10 cellular contexts compared by ENCODE assay signal in the genomic region with DNA sequence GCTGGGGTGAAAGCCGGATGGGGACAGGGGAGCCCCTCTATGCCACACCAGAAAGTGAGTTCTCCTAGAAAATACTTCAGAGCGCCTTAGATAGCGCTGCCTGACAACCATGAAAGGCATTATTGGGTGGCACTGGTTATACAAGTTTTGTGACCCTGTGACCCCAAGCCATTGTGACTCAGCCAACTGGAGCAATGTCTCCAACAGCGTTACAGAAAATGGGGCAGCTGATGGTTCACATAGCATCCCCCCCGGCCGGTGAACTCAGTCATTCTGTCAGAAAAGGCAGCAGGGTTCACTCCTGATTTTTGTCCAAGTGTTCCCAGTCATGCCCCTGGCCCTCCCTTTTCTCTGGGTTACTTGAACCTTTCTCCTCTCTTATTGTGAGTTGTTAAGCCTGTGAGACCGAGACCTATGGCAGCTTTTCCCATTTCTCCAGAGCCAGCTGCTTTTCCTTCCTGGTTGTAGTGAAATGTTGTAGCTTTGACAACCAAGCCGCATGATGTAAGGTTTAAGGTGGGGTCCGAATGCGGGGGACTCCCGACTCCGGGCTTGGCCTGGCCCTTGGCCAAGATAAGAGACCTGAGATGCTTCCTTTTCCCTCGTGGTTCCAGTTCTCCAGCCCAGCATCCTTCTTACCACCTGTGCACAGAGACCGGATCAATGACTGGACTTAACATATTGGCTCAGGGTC. TPM values are rescaled to one million over a fixed set of nuclear protein-coding genes. Genes with fewer than 3 reads are reported as not detected.
DNase-seq lines count a peak whose midpoint lies in the region; ATAC-seq and TF ChIP-seq lines count a peak whose summit lies in the region.
"Had no signal": no experiment of that assay in that cellular context is flagged by ENCODE, and none has a peak within 500 bp of the region (broad histone marks: within the 10 kb centered on the region; RNA-seq: fewer than 3 reads in every experiment).

No MANE protein-coding gene starts in this region.

- no peaks in the 10 kb centered on the region for H3K9me3 Mint-ChIP-seq in activated naive CD4-positive, alpha-beta T cell treated with anti-CD3 and anti-CD28 coated beads, Interleukin-2, amount 50 U/mL, for 24 hours
- H3K9me3 Mint-ChIP-seq in activated naive CD4-positive, alpha-beta T cell treated with anti-CD3 and anti-CD28 coated beads for 36 hours = no peaks in the 10 kb centered on the region
- no peaks in the 10 kb centered on the region for H3K9me3 Mint-ChIP-seq in neural crest cell
- H3K9me3 Mint-ChIP-seq: natural killer cell had no signal

- H3K4me3 ChIP-seq in epithelial cell of esophagus (ENCODE audit: low read length) = no peak overlapping the region
- H3K4me3 ChIP-seq in urinary bladder (ENCODE audit: low read depth, low read length) = no peak overlapping the region

- peaks cover 6% of the 10 kb centered on the region for H3K4me1 Mint-ChIP-seq in activated naive CD4-positive, alpha-beta T cell treated with anti-CD3 and anti-CD28 coated beads, Interleukin-2, amount 50 U/mL, for 24 hours
- H3K4me1 Mint-ChIP-seq in activated naive CD4-positive, alpha-beta T cell treated with anti-CD3 and anti-CD28 coated beads for 36 hours (ENCODE audit: low read depth) = peaks cover 7% of the 10 kb centered on the region
- peaks cover 27% of the 10 kb centered on the region for H3K4me1 Mint-ChIP-seq in neural crest cell
- H3K4me1 Mint-ChIP-seq: natural killer cell had no signal

- ATAC-seq in GM18498 (IDR thresholded peaks at IDR 0.05; ENCODE audit: unreplicated experiment) = no peak
- no peak for ATAC-seq in GM19328 (IDR thresholded peaks at IDR 0.05; ENCODE audit: unreplicated experiment)
- no peak for ATAC-seq in HG03175 (IDR thresholded peaks at IDR 0.05; ENCODE audit: unreplicated experiment)

- H3K27ac ChIP-seq in urinary bladder (ENCODE audit: low read depth) = peak overlapping the region; percentile 26

- 50% methylated on average over 14 of the region's 14 CpGs for WGBS in urinary bladder

- TF ChIP-seq CTCF in epithelial cell of esophagus (IDR thresholded peaks at IDR 0.05; ENCODE audit: insufficient read depth, low read depth, low read length, missing control alignments) (no peak), neural crest cell (conservative IDR thresholded peaks at IDR 0.05) (no peak)

- H3K36me3 Mint-ChIP-seq in activated naive CD4-positive, alpha-beta T cell treated with anti-CD3 and anti-CD28 coated beads, Interleukin-2, amount 50 U/mL, for 24 hours = no peaks in the 10 kb centered on the region
- H3K36me3 Mint-ChIP-seq in activated naive CD4-positive, alpha-beta T cell treated with anti-CD3 and anti-CD28 coated beads for 36 hours (ENCODE audit: low read depth) = no peaks in the 10 kb centered on the region
- H3K36me3 Mint-ChIP-seq in neural crest cell (ENCODE audit: low read depth) = no peaks in the 10 kb centered on the region
- H3K36me3 Mint-ChIP-seq: natural killer cell had no signal

- H3K36me3 ChIP-seq in urinary bladder (ENCODE audit: insufficient read depth) = no peaks in the 10 kb centered on the region

- peak overlapping the region; percentile 4 for H3K27ac Mint-ChIP-seq in activated naive CD4-positive, alpha-beta T cell treated with anti-CD3 and anti-CD28 coated beads, Interleukin-2, amount 50 U/mL, for 24 hours
- no peak overlapping the region for H3K27ac Mint-ChIP-seq in activated naive CD4-positive, alpha-beta T cell treated with anti-CD3 and anti-CD28 coated beads for 36 hours
- H3K27ac Mint-ChIP-seq in neural crest cell (ENCODE audit: unreplicated experiment) = peak overlapping the region; percentile 14
- H3K27ac Mint-ChIP-seq: natural killer cell had no signal

- no peak overlapping the region for H3K4me3 Mint-ChIP-seq in activated naive CD4-positive, alpha-beta T cell treated with anti-CD3 and anti-CD28 coated beads, Interleukin-2, amount 50 U/mL, for 24 hours
- H3K4me3 Mint-ChIP-seq in activated naive CD4-positive, alpha-beta T cell treated with anti-CD3 and anti-CD28 coated beads for 36 hours = no peak overlapping the region
- no peak overlapping the region for H3K4me3 Mint-ChIP-seq in neural crest cell
- H3K4me3 Mint-ChIP-seq: natural killer cell had no signal

- no peaks in the 10 kb centered on the region for H3K27me3 Mint-ChIP-seq in activated naive CD4-positive, alpha-beta T cell treated with anti-CD3 and anti-CD28 coated beads, Interleukin-2, amount 50 U/mL, for 24 hours
- no peaks in the 10 kb centered on the region for H3K27me3 Mint-ChIP-seq in activated naive CD4-positive, alpha-beta T cell treated with anti-CD3 and anti-CD28 coated beads for 36 hours (ENCODE audit: low read depth)
- H3K27me3 Mint-ChIP-seq in neural crest cell (ENCODE audit: low read depth) = peaks cover 24% of the 10 kb centered on the region

- CTCF ChIA-PET in activated naive CD4-positive, alpha-beta T cell treated with anti-CD3 and anti-CD28 coated beads for 36 hours (lab: Charles Lee) = interaction anchor here (2.0 kb wide), 1 partner anchor 27 kb away, joined by 6 read pairs; no protein-coding TSS in a partner anchor

- peaks cover 1% of the 10 kb centered on the region for H3K4me1 ChIP-seq in urinary bladder (ENCODE audit: insufficient read depth)

- intact Hi-C loops in activated naive CD4-positive, alpha-beta T cell treated with anti-CD3 and anti-CD28 coated beads for 36 hours (cut with micrococcal nuclease) = no loop called here

- no peak for DNase-seq in activated naive CD4-positive, alpha-beta T cell treated with anti-CD3 and anti-CD28 coated beads for 36 hours
- peak; percentile 82 for DNase-seq in epithelial cell of esophagus (ENCODE audit: low read depth)
- no peak for DNase-seq in neural crest cell (ENCODE audit: low read depth, low spot score)
- DNase-seq: natural killer cell, SK-N-SH had no signal

RNA-seq across cellular contexts. Expression of a gene that starts 22.0 kb away (rescaled TPM):
- total RNA-seq in activated naive CD4-positive, alpha-beta T cell treated with anti-CD3 and anti-CD28 coated beads for 36 hours = 1 to 10 TPM; 3.1 to 3.3 TPM
- total RNA-seq in neural crest cell (1.8 and 2.1 TPM in 2 replicates), urinary bladder (215 TPM)
- polyA plus RNA-seq in urinary bladder = 554 TPM

Comparison
In these comparisons a context has a peak if more than half of its experiments do, and no peak if none do; other contexts are left out.
1. RNA of a gene that starts 22.0 kb away (total RNA-seq): 215 TPM in urinary bladder (single experiment); 3.1 to 3.3 TPM in activated naive CD4-positive, alpha-beta T cell treated with anti-CD3 and anti-CD28 coated beads for 36 hours and 1.8 to 2.1 TPM in neural crest cell; every median in the first group is over 10 times any median in the second.